Comparison of ENCODE assay signal across 17 cellular contexts in genomic region chr2:127058246-127058580, GRCh38.
"Had no signal": no experiment of that assay in that cellular context is flagged by ENCODE, and none has a peak within 500 bp of the region (broad histone marks: within the 10 kb centered on the region; RNA-seq: fewer than 3 reads in every experiment).

No MANE protein-coding gene starts in this region.

- H3K4me3 ChIP-seq: gastroesophageal sphincter, lung, skin epidermis had no signal

- H3K4me1 ChIP-seq: gastroesophageal sphincter had no signal

- H3K9me3 ChIP-seq: gastroesophageal sphincter, neutrophil had no signal

- ATAC-seq: gastroesophageal sphincter had no signal

- H3K27ac ChIP-seq: gastroesophageal sphincter, neutrophil, skin epidermis, VCaP had no signal

- DNase-seq: activated CD4-positive, alpha-beta T cell treated with anti-CD3 and anti-CD28 coated beads for 1 hour; activated CD4-positive, alpha-beta T cell treated with anti-CD3 and anti-CD28 coated beads, Interleukin-2, amount 50 U/mL, for 4 hours; activated naive CD4-positive, alpha-beta T cell treated with Interleukin-2 at 50 U/mL for 16 hours; activated T-cell treated with anti-CD3 and anti-CD28 coated beads for 4 hours; cerebellar nuclear complex; effector memory CD4-positive, alpha-beta T cell; stimulated activated CD4-positive, alpha-beta T cell treated with anti-CD3 and anti-CD28 coated beads, Interleukin-15, amount 100 ng/mL, for 24 hours; stimulated activated CD4-positive, alpha-beta T cell treated with anti-CD3 and anti-CD28 coated beads, Interleukin-4, amount 100 ng/mL, for 24 hours; stimulated activated naive CD4-positive, alpha-beta T cell treated with Interleukin-2 at 50 U/mL for 16 hours; T-helper 9 cell; trophoblast cell had no signal

- H3K36me3 ChIP-seq: neutrophil had no signal

- H3K27me3 ChIP-seq: gastroesophageal sphincter, neutrophil had no signal

- FAIRE-seq: islet of Langerhans had no signal
